ENCODE assay signal across 16 cellular contexts in the genomic region with DNA sequence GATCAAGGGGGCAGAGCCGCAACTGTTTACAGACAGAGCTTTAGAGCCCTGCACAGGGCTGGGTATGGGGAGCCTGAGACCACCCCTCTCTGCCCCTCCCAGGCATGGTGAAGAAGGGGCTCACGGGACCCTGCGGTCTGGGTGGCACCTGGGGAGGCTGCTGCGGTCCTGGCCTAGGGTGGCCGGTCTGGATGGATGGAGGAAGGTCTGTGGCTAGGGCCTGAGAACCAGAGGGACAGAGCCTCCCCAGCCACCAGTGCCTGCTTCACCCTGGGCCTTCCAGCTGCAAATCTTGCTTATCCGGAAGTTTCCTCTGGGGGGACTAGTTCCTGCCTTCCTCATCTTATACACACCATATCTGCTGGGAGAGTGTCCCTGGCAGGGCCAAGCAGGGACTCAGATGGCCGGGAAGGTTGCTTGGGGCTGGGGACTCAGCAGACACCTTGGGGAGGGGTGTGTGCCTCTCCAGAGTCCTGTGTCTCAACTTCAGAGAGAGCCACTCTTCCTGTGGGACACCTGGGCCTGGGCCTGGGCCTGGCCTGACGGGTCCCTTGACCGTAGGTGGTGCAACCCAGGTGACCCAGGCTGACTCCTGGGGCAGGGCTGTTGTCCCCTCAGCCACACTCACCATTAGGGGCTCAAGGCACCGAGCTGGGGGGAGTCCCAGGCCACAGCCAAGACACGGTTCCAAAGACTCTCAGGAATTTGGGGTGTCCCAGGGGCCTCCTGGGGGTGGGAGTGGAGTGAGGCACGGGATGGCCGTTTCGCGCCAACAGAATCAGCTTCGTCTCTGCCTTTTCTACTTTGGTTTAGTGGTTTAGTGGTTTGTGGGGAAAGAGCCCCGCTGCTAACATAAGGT. TPM values are rescaled to one million over a fixed set of nuclear protein-coding genes. Genes with fewer than 3 reads are reported as not detected.
DNase-seq lines count a peak whose midpoint lies in the region; ATAC-seq and TF ChIP-seq lines count a peak whose summit lies in the region.
"Had no signal": no experiment of that assay in that cellular context is flagged by ENCODE, and none has a peak within 500 bp of the region (broad histone marks: within the 10 kb centered on the region; RNA-seq: fewer than 3 reads in every experiment).

No MANE protein-coding gene starts in this region.

- H3K4me3 ChIP-seq in gastroesophageal sphincter (no peak overlapping the region), osteoblast (ENCODE audit: insufficient read depth, low read length) (no peak overlapping the region), tibial nerve (no peak overlapping the region)

- H3K27ac ChIP-seq in gastroesophageal sphincter (peak overlapping the region in 3 of 4 donors; percentile 51 to 68 (median 61)), osteoblast (ENCODE audit: low read depth, low read length) (no peak overlapping the region), tibial nerve (peak overlapping the region; percentile 41 to 89 (median 78))
- H3K27ac ChIP-seq: C4-2B had no signal

- no peak overlapping the region for H3K27ac Mint-ChIP-seq in stimulated activated naive CD8-positive, alpha-beta T cell treated with anti-CD3 and anti-CD28 coated beads, Interleukin-15, amount 100 ng/mL, for 72 hours

- peak; percentile 48 for DNase-seq in activated effector memory CD4-positive, alpha-beta T cell treated with anti-CD3 and anti-CD28 coated beads, Interleukin-2, amount 50 U/mL, for 16 hours
- DNase-seq in activated effector memory CD4-positive, alpha-beta T cell treated with Interleukin-2 at 50 U/mL for 16 hours, result no peak
- peak; percentile 76 for DNase-seq in osteoblast (ENCODE audit: insufficient read length, low spot score, missing footprints)
- no peak for DNase-seq in tibial nerve (ENCODE audit: low spot score in 2 of 2)
- no peak for DNase-seq in NCI-H2227 (lab: John Stamatoyannopoulos, UW; ENCODE audit: unreplicated experiment)
- no peak for DNase-seq in NCI-H524 (lab: John Stamatoyannopoulos, UW)
- DNase-seq in stimulated activated naive CD8-positive, alpha-beta T cell treated with anti-CD3 and anti-CD28 coated beads, Interleukin-15, amount 100 ng/mL, for 72 hours, result no peak
- DNase-seq: 8988T, H9, Kasumi-1, NCI-H1105 treated with DMSO at 0.1 percent for 48 hours, NCI-H187, NCI-H82 had no signal

- no peak overlapping the region for H2AFZ ChIP-seq in osteoblast (ENCODE audit: low read length)

- no peaks in the 10 kb centered on the region for H3K79me2 ChIP-seq in osteoblast (ENCODE audit: insufficient read depth, low read length)

- WGBS in gastroesophageal sphincter (ENCODE audit: low coverage in 1 of 2), 2 donors, result 95% methylated on average over 4 of the region's 17 CpGs; no CpG with 5 or more reads in 1 of the 2 donors
- 63 to 74% methylated on average over 13 to 15 of the region's 17 CpGs for WGBS in tibial nerve, 2 donors

- H3K9me3 ChIP-seq in gastroesophageal sphincter (no peaks in the 10 kb centered on the region), osteoblast (ENCODE audit: low read depth, low read length) (no peaks in the 10 kb centered on the region), tibial nerve (no peaks in the 10 kb centered on the region)

- H3K36me3 ChIP-seq in gastroesophageal sphincter (no peaks in the 10 kb centered on the region), osteoblast (ENCODE audit: insufficient read depth, low read length) (no peaks in the 10 kb centered on the region), tibial nerve (no peaks in the 10 kb centered on the region)

- no peak for ATAC-seq in gastroesophageal sphincter
- ATAC-seq in stimulated activated naive CD8-positive, alpha-beta T cell treated with anti-CD3 and anti-CD28 coated beads, Interleukin-15, amount 100 ng/mL, for 72 hours, result no peak

- H3K27me3 ChIP-seq in gastroesophageal sphincter, result peaks cover 82% of the 10 kb centered on the region
- H3K27me3 ChIP-seq in osteoblast (ENCODE audit: insufficient read depth, low read length), result no peaks in the 10 kb centered on the region
- H3K27me3 ChIP-seq in tibial nerve, result peaks cover 0 to 5% of the 10 kb centered on the region in 2 donors

- no peaks in the 10 kb centered on the region for H4K20me1 ChIP-seq in osteoblast (ENCODE audit: insufficient read depth, low read length)

- no peak overlapping the region for H3K4me3 Mint-ChIP-seq in stimulated activated naive CD8-positive, alpha-beta T cell treated with anti-CD3 and anti-CD28 coated beads, Interleukin-15, amount 100 ng/mL, for 72 hours
- H3K4me3 Mint-ChIP-seq: H9 had no signal

- H3K4me1 ChIP-seq in gastroesophageal sphincter (peaks cover 0 to 6% (median 0%) of the 10 kb centered on the region in 3 donors), osteoblast (ENCODE audit: insufficient read depth, low read length) (no peaks in the 10 kb centered on the region), tibial nerve (peaks cover 0 to 31% (median 6%) of the 10 kb centered on the region in 4 donors)

- H3K4me1 Mint-ChIP-seq in stimulated activated naive CD8-positive, alpha-beta T cell treated with anti-CD3 and anti-CD28 coated beads, Interleukin-15, amount 100 ng/mL, for 72 hours, result peaks cover 17% of the 10 kb centered on the region
- H3K4me1 Mint-ChIP-seq: H9 had no signal

- no peaks in the 10 kb centered on the region for H3K9me3 Mint-ChIP-seq in stimulated activated naive CD8-positive, alpha-beta T cell treated with anti-CD3 and anti-CD28 coated beads, Interleukin-15, amount 100 ng/mL, for 72 hours

- H3K4me2 ChIP-seq in osteoblast (ENCODE audit: insufficient read depth, low read length), result no peak overlapping the region

- H3K27me3 Mint-ChIP-seq in stimulated activated naive CD8-positive, alpha-beta T cell treated with anti-CD3 and anti-CD28 coated beads, Interleukin-15, amount 100 ng/mL, for 72 hours, result peaks cover 16% of the 10 kb centered on the region

- TF ChIP-seq EP300 in gastroesophageal sphincter (IDR thresholded peaks at IDR 0.05) (no peak), tibial nerve (IDR thresholded peaks at IDR 0.05) (no peak)

- TF ChIP-seq POLR2A in gastroesophageal sphincter (IDR thresholded peaks at IDR 0.05) (no peak), tibial nerve (IDR thresholded peaks at IDR 0.05) (no peak)

- TF ChIP-seq CTCF in gastroesophageal sphincter (IDR thresholded peaks at IDR 0.05), result no peak
- no peak for TF ChIP-seq CTCF in osteoblast (IDR thresholded peaks at IDR 0.05; ENCODE audit: extremely low read depth, low read depth, low read length)
- no peak for TF ChIP-seq CTCF in tibial nerve (IDR thresholded peaks at IDR 0.05)

RNA-seq across cellular contexts. Expression of a gene that starts 52.0 kb away (rescaled TPM):
- total RNA-seq in gastroesophageal sphincter (not detected), osteoblast (not detected in 2 replicates), tibial nerve (not detected)
- total RNA-seq: H9, NCI-H460 had no signal

Comparison
In these comparisons a context has a peak if more than half of its experiments do, and no peak if none do; other contexts are left out.
1. DNase-seq: peak in activated effector memory CD4-positive, alpha-beta T cell treated with anti-CD3 and anti-CD28 coated beads, Interleukin-2, amount 50 U/mL, for 16 hours (single experiment) and osteoblast (single experiment); none in activated effector memory CD4-positive, alpha-beta T cell treated with Interleukin-2 at 50 U/mL for 16 hours (single experiment), tibial nerve (0 of 2), NCI-H2227 (single experiment), NCI-H524 (0 of 2) and stimulated activated naive CD8-positive, alpha-beta T cell treated with anti-CD3 and anti-CD28 coated beads, Interleukin-15, amount 100 ng/mL, for 72 hours (0 of 2).